In genomic region chrX:110173192-110174175, GRCh38 we compare ENCODE assay signal across 14 cellular contexts.
DNase-seq lines count a peak whose midpoint lies in the region; ATAC-seq and TF ChIP-seq lines count a peak whose summit lies in the region.
"Had no signal": no experiment of that assay in that cellular context is flagged by ENCODE, and none has a peak within 500 bp of the region (broad histone marks: within the 10 kb centered on the region; RNA-seq: fewer than 3 reads in every experiment).

No MANE protein-coding gene starts in this region.

- H3K27ac Mint-ChIP-seq in MCF 10A (ENCODE audit: low read depth, unreplicated experiment) = peak overlapping the region; percentile 62
- H3K27ac Mint-ChIP-seq: activated naive CD4-positive, alpha-beta T cell treated with anti-CD3 and anti-CD28 coated beads, Interleukin-2, amount 50 U/mL, for 24 hours; naive thymus-derived CD8-positive, alpha-beta T cell had no signal

- no peak overlapping the region for H3K4me3 ChIP-seq in spleen

- TF ChIP-seq POLR2A in spleen (IDR thresholded peaks at IDR 0.05) = no peak

- ATAC-seq in HG02610 (IDR thresholded peaks at IDR 0.05; ENCODE audit: unreplicated experiment) = no peak
- ATAC-seq: naive thymus-derived CD8-positive, alpha-beta T cell had no signal

- BruUV-seq in MCF 10A (replicated peaks; lab: Mats Ljungman, UMichigan) = TSS peak; percentile 16

- H3K4me1 Mint-ChIP-seq in MCF 10A (ENCODE audit: insufficient read depth, unreplicated experiment) = peaks cover 30% of the 10 kb centered on the region

- CTCF ChIA-PET in MCF 10A (lab: Yijun Ruan, JAX) = interaction anchor here (0.6 to 2.2 kb wide), 8 partner anchors 9 to 264 kb away, joined by 3 to 13 read pairs (median 4); no protein-coding TSS in a partner anchor

- POLR2A ChIA-PET in MCF 10A (lab: Yijun Ruan, JAX) = interaction anchor here (0.6 to 2.1 kb wide), 9 partner anchors 56 to 239 kb away, joined by 3 to 8 read pairs (median 3); partner anchors contain the start of gene AMMECR1

- no peaks in the 10 kb centered on the region for H3K27me3 ChIP-seq in spleen (replicated peaks in 1 of 7)

- H3K36me3 Mint-ChIP-seq in MCF 10A (ENCODE audit: insufficient read depth, unreplicated experiment) = peaks cover 46% of the 10 kb centered on the region

- H3K27ac ChIP-seq in spleen = no peak overlapping the region

- H3K9me3 ChIP-seq in spleen = no peaks in the 10 kb centered on the region

- H3K9me3 Mint-ChIP-seq in MCF 10A (ENCODE audit: unreplicated experiment) = no peaks in the 10 kb centered on the region
- H3K9me3 Mint-ChIP-seq: activated naive CD4-positive, alpha-beta T cell treated with anti-CD3 and anti-CD28 coated beads, Interleukin-2, amount 50 U/mL, for 24 hours; CD4-positive, CD25-positive, alpha-beta regulatory T cell; naive thymus-derived CD8-positive, alpha-beta T cell had no signal

- DNase-seq in HK-2 (ENCODE audit: unreplicated experiment) = peak; percentile 31
- DNase-seq in MCF 10A (ENCODE audit: unreplicated experiment) = peak; percentile 71
- DNase-seq in iris pigment epithelial cell (ENCODE audit: low read depth) = peak; percentile 23
- peak; percentile 69 for DNase-seq in spleen
- no peak for DNase-seq in D341Med (ENCODE audit: low spot score)
- no peak for DNase-seq in inferior parietal cortex (ENCODE audit: extremely low spot score)
- no peak for DNase-seq in SW 1271 (lab: John Stamatoyannopoulos, UW)
- DNase-seq: CD4-positive, CD25-positive, alpha-beta regulatory T cell; KBM-7; naive thymus-derived CD8-positive, alpha-beta T cell; NCI-H187; substantia nigra had no signal

- H3K27me3 Mint-ChIP-seq in MCF 10A (ENCODE audit: insufficient read depth, unreplicated experiment) = peaks cover 39% of the 10 kb centered on the region
- H3K27me3 Mint-ChIP-seq: activated naive CD4-positive, alpha-beta T cell treated with anti-CD3 and anti-CD28 coated beads, Interleukin-2, amount 50 U/mL, for 24 hours; CD4-positive, CD25-positive, alpha-beta regulatory T cell; naive thymus-derived CD8-positive, alpha-beta T cell had no signal

- 76 to 93% (median 87%) methylated on average over 8 to 19 of the region's 19 CpGs for WGBS in spleen, 5 donors

- peak overlapping the region; percentile 6 for H3K4me3 Mint-ChIP-seq in MCF 10A (ENCODE audit: unreplicated experiment)
- H3K4me3 Mint-ChIP-seq: activated naive CD4-positive, alpha-beta T cell treated with anti-CD3 and anti-CD28 coated beads, Interleukin-2, amount 50 U/mL, for 24 hours; CD4-positive, CD25-positive, alpha-beta regulatory T cell; naive thymus-derived CD8-positive, alpha-beta T cell had no signal

- H3K36me3 ChIP-seq in spleen = peaks cover 0 to 39% (median 0%) of the 10 kb centered on the region in 6 donors

- intact Hi-C loops in MCF 10A (cut with micrococcal nuclease) (no loop called here), spleen (cut with DNase I; ENCODE audit: low total_unique reads) (no loop called here)

- TF ChIP-seq CTCF in MCF 10A (IDR thresholded peaks at IDR 0.05; ENCODE audit: unreplicated experiment) (no peak), spleen (IDR thresholded peaks at IDR 0.05 in 8 of 11, conservative IDR thresholded peaks at IDR 0.05 in 3 of 11) (no peak)

- H3K4me1 ChIP-seq in spleen = peaks cover 0 to 4% (median 0%) of the 10 kb centered on the region in 6 donors

Comparison
In these comparisons a context has a peak if more than half of its experiments do, and no peak if none do; other contexts are left out.
1. DNase-seq: peak in HK-2 (single experiment), MCF 10A (single experiment), iris pigment epithelial cell (single experiment) and spleen (single experiment); none in D341Med (single experiment), inferior parietal cortex (single experiment) and SW 1271 (0 of 2).